ENCODE assay signal across 11 cellular contexts in genomic region chr15:77160562-77161481, GRCh38.
DNase-seq lines count a peak whose midpoint lies in the region; ATAC-seq lines count a peak whose summit lies in the region.
"Had no signal": no experiment of that assay in that cellular context is flagged by ENCODE, and none has a peak within 500 bp of the region (broad histone marks: within the 10 kb centered on the region; RNA-seq: fewer than 3 reads in every experiment).

No MANE protein-coding gene starts in this region.

- H3K9me3 Mint-ChIP-seq in effector memory CD8-positive, alpha-beta T cell = no peaks in the 10 kb centered on the region
- H3K9me3 Mint-ChIP-seq: activated naive CD4-positive, alpha-beta T cell treated with anti-CD3 and anti-CD28 coated beads, Interleukin-2, amount 50 U/mL, for 72 hours had no signal

- peak; percentile 45 for DNase-seq in NOMO-1 treated with DMSO at 0.1 percent for 48 hours (lab: John Stamatoyannopoulos, UW; ENCODE audit: unreplicated experiment)
- DNase-seq in NOMO-1 treated with dmso at 0.1 percent for 144 hours (lab: John Stamatoyannopoulos, UW; ENCODE audit: unreplicated experiment) = no peak
- peak; percentile 2 for DNase-seq in NCI-H2227 (lab: John Stamatoyannopoulos, UW; ENCODE audit: unreplicated experiment)
- peak in 1 of 3 experiments; percentile 5 for DNase-seq in effector memory CD8-positive, alpha-beta T cell
- DNase-seq in sciatic nerve (ENCODE audit: low spot score) = no peak
- DNase-seq in activated effector memory CD4-positive, alpha-beta T cell treated with Interleukin-2 at 50 U/mL for 16 hours = no peak
- DNase-seq in T1000 (lab: John Stamatoyannopoulos, UW) = no peak
- DNase-seq: glutamatergic neuron, NCI-H1105 had no signal

- peaks cover 26 to 37% of the 10 kb centered on the region in 2 donors for H3K4me1 Mint-ChIP-seq in effector memory CD8-positive, alpha-beta T cell (ENCODE audit: low read depth in 2 of 2)

- H3K27ac Mint-ChIP-seq in effector memory CD8-positive, alpha-beta T cell = peak overlapping the region; percentile 75 to 87
- H3K27ac Mint-ChIP-seq: activated naive CD4-positive, alpha-beta T cell treated with anti-CD3 and anti-CD28 coated beads, Interleukin-2, amount 50 U/mL, for 72 hours had no signal

- H3K36me3 Mint-ChIP-seq in effector memory CD8-positive, alpha-beta T cell (ENCODE audit: insufficient read depth) = peaks cover 13% of the 10 kb centered on the region
- H3K36me3 Mint-ChIP-seq: activated naive CD4-positive, alpha-beta T cell treated with anti-CD3 and anti-CD28 coated beads, Interleukin-2, amount 50 U/mL, for 72 hours had no signal

- peak; percentile 44 for ATAC-seq in effector memory CD8-positive, alpha-beta T cell (replicated peaks)
- peak; percentile 46 for ATAC-seq in sciatic nerve
- no peak for ATAC-seq in HG02763 (IDR thresholded peaks at IDR 0.05; ENCODE audit: unreplicated experiment)
- ATAC-seq: activated naive CD4-positive, alpha-beta T cell treated with anti-CD3 and anti-CD28 coated beads, Interleukin-2, amount 50 U/mL, for 72 hours had no signal

- no peaks in the 10 kb centered on the region for H3K27me3 Mint-ChIP-seq in effector memory CD8-positive, alpha-beta T cell

- intact Hi-C loops in sciatic nerve (cut with DNase I) = no loop called here

- peak overlapping the region; percentile 24 to 54 for H3K4me3 Mint-ChIP-seq in effector memory CD8-positive, alpha-beta T cell

Comparison
In these comparisons a context has a peak if more than half of its experiments do, and no peak if none do; other contexts are left out.
1. DNase-seq: peak in NOMO-1 treated with DMSO at 0.1 percent for 48 hours (single experiment) and NCI-H2227 (single experiment); none in NOMO-1 treated with dmso at 0.1 percent for 144 hours (single experiment), sciatic nerve (single experiment), activated effector memory CD4-positive, alpha-beta T cell treated with Interleukin-2 at 50 U/mL for 16 hours (single experiment) and T1000 (single experiment).